3 cellular contexts compared by ENCODE assay signal in genomic region chr2:95355486-95355885, GRCh38. TPM values are rescaled to one million over a fixed set of nuclear protein-coding genes. Genes with fewer than 3 reads are reported as not detected.
"Had no signal": no experiment of that assay in that cellular context is flagged by ENCODE, and none has a peak within 500 bp of the region (broad histone marks: within the 10 kb centered on the region; RNA-seq: fewer than 3 reads in every experiment).

No MANE protein-coding gene starts in this region.

RNA-seq across cellular contexts. Expression of gene KCNIP3, which starts 58.3 kb away (rescaled TPM):
- total RNA-seq: lung microvascular endothelial cell, mononuclear cell had no signal
- polyA plus RNA-seq: immature natural killer cell had no signal
